Comparison of ENCODE assay signal across 17 cellular contexts in the genomic region with DNA sequence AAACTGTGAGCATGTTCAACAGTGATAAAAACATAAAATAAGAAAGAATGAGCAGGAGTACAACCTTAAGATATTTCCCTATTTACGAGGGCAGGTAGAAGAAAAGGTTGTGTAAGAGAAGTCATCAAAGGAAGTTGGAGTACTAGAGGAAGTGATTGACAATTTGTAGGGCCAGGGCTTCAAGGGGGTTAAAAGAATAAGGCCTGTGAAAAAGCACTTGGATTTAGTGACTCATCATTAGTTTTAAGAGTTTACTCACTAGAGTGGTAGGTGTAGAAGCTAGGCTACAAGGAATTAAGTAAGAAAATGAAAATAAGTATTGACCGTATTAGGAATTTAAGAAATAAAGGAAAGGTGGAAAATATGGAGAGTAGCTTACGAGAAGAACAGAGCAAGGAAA. TPM values are rescaled to one million over a fixed set of nuclear protein-coding genes. Genes with fewer than 3 reads are reported as not detected.
DNase-seq lines count a peak whose midpoint lies in the region; ATAC-seq, FAIRE-seq and TF ChIP-seq lines count a peak whose summit lies in the region.
"Had no signal": no experiment of that assay in that cellular context is flagged by ENCODE, and none has a peak within 500 bp of the region (broad histone marks: within the 10 kb centered on the region; RNA-seq: fewer than 3 reads in every experiment).

No MANE protein-coding gene starts in this region.

- H3K4me2 ChIP-seq in PC-3 (ENCODE audit: low read length), result peak overlapping the region; percentile 16; the same call in 1 of the 2 replicates
- no peak overlapping the region for H3K4me2 ChIP-seq in endothelial cell of umbilical vein (ENCODE audit: insufficient read depth, low read length)

- H3K27ac ChIP-seq in PC-3 (ENCODE audit: low read length) (no peak overlapping the region), endothelial cell of umbilical vein (ENCODE audit: insufficient read depth, low read depth, low read length) (no peak overlapping the region)
- H3K27ac ChIP-seq: dorsolateral prefrontal cortex, ovary, thoracic aorta had no signal

- intact Hi-C loops in activated naive CD4-positive, alpha-beta T cell treated with anti-CD3 and anti-CD28 coated beads for 36 hours (cut with micrococcal nuclease), result no loop called here
- intact Hi-C loops in PC-3 (cut with micrococcal nuclease) (loop anchor here (10.0 kb wide), 1 partner anchor 83 kb away; a partner anchor contains a TSS), endothelial cell of umbilical vein (cut with micrococcal nuclease) (no loop called here)

- BruUV-seq in PC-3 (replicated peaks; lab: Mats Ljungman, UMichigan) (no TSS peak), endothelial cell of umbilical vein (replicated peaks; lab: Mats Ljungman, UMichigan) (no TSS peak)

- dilution Hi-C loops in endothelial cell of umbilical vein (cut with MboI; ENCODE audit: extremely low pct_ligation_motif_present, low sequenced_read_pairs), result no loop called here

- POLR2A ChIA-PET in PC-3 (lab: Charles Lee; ENCODE audit: unreplicated experiment), result no interaction called here
- POLR2A ChIA-PET in endothelial cell of umbilical vein (lab: Charles Lee), result no interaction called here

- peak overlapping the region; percentile 30 for H3K27ac Mint-ChIP-seq in activated naive CD4-positive, alpha-beta T cell treated with anti-CD3 and anti-CD28 coated beads, Interleukin-2, amount 50 U/mL, for 24 hours
- H3K27ac Mint-ChIP-seq in activated naive CD4-positive, alpha-beta T cell treated with anti-CD3 and anti-CD28 coated beads for 36 hours, result no peak overlapping the region
- peak overlapping the region; percentile 9 for H3K27ac Mint-ChIP-seq in stimulated activated memory B cell treated with anti-CD40 and anti-IgM and Interleukin-4, amounts not matched to agents 10 μg/mL and 1 μg/mL and 100 μg/mL, for 72 hours

- FAIRE-seq in endothelial cell of umbilical vein (lab: Jason Lieb, UNC), result no peak
- FAIRE-seq: D721Med had no signal

- H3K79me2 ChIP-seq in PC-3 (ENCODE audit: low read length), result no peaks in the 10 kb centered on the region
- H3K79me2 ChIP-seq in endothelial cell of umbilical vein (ENCODE audit: control insufficient read depth, insufficient read depth, low read length), result no peaks in the 10 kb centered on the region

- H3K4me3 ChIP-seq in PC-3 (ENCODE audit: low read length) (no peak overlapping the region), endothelial cell of umbilical vein (replicated peaks in 1 of 3; ENCODE audit: insufficient read depth in 1 of 3, low read depth in 1 of 3, low read length in 3 of 3) (no peak overlapping the region)
- H3K4me3 ChIP-seq: dorsolateral prefrontal cortex, ovary, thoracic aorta had no signal

- no peaks in the 10 kb centered on the region for H3K27me3 Mint-ChIP-seq in activated naive CD4-positive, alpha-beta T cell treated with anti-CD3 and anti-CD28 coated beads, Interleukin-2, amount 50 U/mL, for 24 hours
- no peaks in the 10 kb centered on the region for H3K27me3 Mint-ChIP-seq in activated naive CD4-positive, alpha-beta T cell treated with anti-CD3 and anti-CD28 coated beads for 36 hours (ENCODE audit: low read depth)
- no peaks in the 10 kb centered on the region for H3K27me3 Mint-ChIP-seq in stimulated activated memory B cell treated with anti-CD40 and anti-IgM and Interleukin-4, amounts not matched to agents 10 μg/mL and 1 μg/mL and 100 μg/mL, for 72 hours

- H3K4me1 ChIP-seq in PC-3 (ENCODE audit: insufficient read depth, low read length) (peaks cover 6% of the 10 kb centered on the region), endothelial cell of umbilical vein (ENCODE audit: control insufficient read depth, extremely low read depth, insufficient read depth, low read length) (no peaks in the 10 kb centered on the region)

- no peaks in the 10 kb centered on the region for H3F3A ChIP-seq in PC-3 (ENCODE audit: low read length, unreplicated experiment)

- H3K4me1 Mint-ChIP-seq in activated naive CD4-positive, alpha-beta T cell treated with anti-CD3 and anti-CD28 coated beads, Interleukin-2, amount 50 U/mL, for 24 hours, result peaks cover 6% of the 10 kb centered on the region
- peaks cover 4% of the 10 kb centered on the region for H3K4me1 Mint-ChIP-seq in activated naive CD4-positive, alpha-beta T cell treated with anti-CD3 and anti-CD28 coated beads for 36 hours (ENCODE audit: low read depth)
- H3K4me1 Mint-ChIP-seq in stimulated activated memory B cell treated with anti-CD40 and anti-IgM and Interleukin-4, amounts not matched to agents 10 μg/mL and 1 μg/mL and 100 μg/mL, for 72 hours, result peaks cover 8% of the 10 kb centered on the region

- ATAC-seq in PC-3, result peak; percentile 99
- no peak for ATAC-seq in stimulated activated memory B cell treated with anti-CD40 and anti-IgM and Interleukin-4, amounts not matched to agents 10 μg/mL and 1 μg/mL and 100 μg/mL, for 72 hours
- no peak for ATAC-seq in HG03159 (IDR thresholded peaks at IDR 0.05; ENCODE audit: unreplicated experiment)

- H3K4me3 Mint-ChIP-seq in activated naive CD4-positive, alpha-beta T cell treated with anti-CD3 and anti-CD28 coated beads, Interleukin-2, amount 50 U/mL, for 24 hours, result no peak overlapping the region
- no peak overlapping the region for H3K4me3 Mint-ChIP-seq in activated naive CD4-positive, alpha-beta T cell treated with anti-CD3 and anti-CD28 coated beads for 36 hours
- H3K4me3 Mint-ChIP-seq in stimulated activated memory B cell treated with anti-CD40 and anti-IgM and Interleukin-4, amounts not matched to agents 10 μg/mL and 1 μg/mL and 100 μg/mL, for 72 hours, result no peak overlapping the region

- peaks cover 16% of the 10 kb centered on the region for H3K36me3 Mint-ChIP-seq in activated naive CD4-positive, alpha-beta T cell treated with anti-CD3 and anti-CD28 coated beads, Interleukin-2, amount 50 U/mL, for 24 hours
- peaks cover 15% of the 10 kb centered on the region for H3K36me3 Mint-ChIP-seq in activated naive CD4-positive, alpha-beta T cell treated with anti-CD3 and anti-CD28 coated beads for 36 hours (ENCODE audit: low read depth)
- H3K36me3 Mint-ChIP-seq in stimulated activated memory B cell treated with anti-CD40 and anti-IgM and Interleukin-4, amounts not matched to agents 10 μg/mL and 1 μg/mL and 100 μg/mL, for 72 hours, result peaks cover 47% of the 10 kb centered on the region

- H3K27me3 ChIP-seq in PC-3 (ENCODE audit: low read length) (no peaks in the 10 kb centered on the region), endothelial cell of umbilical vein (ENCODE audit: control insufficient read depth in 2 of 2, insufficient read depth in 2 of 2, low read length in 2 of 2) (no peaks in the 10 kb centered on the region)
- H3K27me3 ChIP-seq: dorsolateral prefrontal cortex, ovary had no signal

- H3K9me3 Mint-ChIP-seq in activated naive CD4-positive, alpha-beta T cell treated with anti-CD3 and anti-CD28 coated beads, Interleukin-2, amount 50 U/mL, for 24 hours, result no peaks in the 10 kb centered on the region
- no peaks in the 10 kb centered on the region for H3K9me3 Mint-ChIP-seq in activated naive CD4-positive, alpha-beta T cell treated with anti-CD3 and anti-CD28 coated beads for 36 hours
- H3K9me3 Mint-ChIP-seq in stimulated activated memory B cell treated with anti-CD40 and anti-IgM and Interleukin-4, amounts not matched to agents 10 μg/mL and 1 μg/mL and 100 μg/mL, for 72 hours, result no peaks in the 10 kb centered on the region

- H3K9ac ChIP-seq in PC-3 (ENCODE audit: low read length) (no peak overlapping the region), endothelial cell of umbilical vein (replicated peaks; ENCODE audit: extremely low read depth, insufficient read depth, low read length) (no peak overlapping the region)

- no peaks in the 10 kb centered on the region for H3K36me3 ChIP-seq in PC-3 (ENCODE audit: low read depth, low read length)
- peaks cover 0 to 4% of the 10 kb centered on the region in 2 experiments for H3K36me3 ChIP-seq in endothelial cell of umbilical vein (ENCODE audit: control insufficient read depth in 2 of 2, extremely low read depth in 1 of 2, insufficient read depth in 2 of 2, low read length in 2 of 2)
- H3K36me3 ChIP-seq: ovary had no signal

- no peaks in the 10 kb centered on the region for H3K9me3 ChIP-seq in PC-3 (ENCODE audit: low read length)
- H3K9me3 ChIP-seq in endothelial cell of umbilical vein (replicated peaks; ENCODE audit: control insufficient read depth, insufficient read depth, low read length), result no peaks in the 10 kb centered on the region
- H3K9me3 ChIP-seq: ovary, thoracic aorta had no signal

- no peaks in the 10 kb centered on the region for H3K9me1 ChIP-seq in endothelial cell of umbilical vein (replicated peaks; ENCODE audit: control insufficient read depth, extremely low read depth, insufficient read depth, low read length)

- no peaks in the 10 kb centered on the region for H3K9me2 ChIP-seq in PC-3 (replicated peaks; ENCODE audit: low read length)

- TF ChIP-seq POLR2A in endothelial cell of umbilical vein (IDR thresholded peaks at IDR 0.05; ENCODE audit: low read depth, low read length), result no peak

- H4K20me1 ChIP-seq in PC-3 (ENCODE audit: low read length), result no peaks in the 10 kb centered on the region
- H4K20me1 ChIP-seq in endothelial cell of umbilical vein (replicated peaks; ENCODE audit: control insufficient read depth, extremely low read depth, insufficient read depth, low read length), result no peaks in the 10 kb centered on the region

- H2AFZ ChIP-seq in PC-3 (ENCODE audit: low read length) (no peak overlapping the region), endothelial cell of umbilical vein (ENCODE audit: low read depth, low read length) (no peak overlapping the region)

- TF ChIP-seq CTCF in PC-3 (conservative IDR thresholded peaks at IDR 0.05; ENCODE audit: low read depth, low read length) (no peak), endothelial cell of umbilical vein (IDR thresholded peaks at IDR 0.05; ENCODE audit: extremely low read depth in 1 of 2, insufficient read depth in 1 of 2, low read depth in 1 of 2, low read length in 2 of 2) (no peak)

- CTCF ChIA-PET in activated naive CD4-positive, alpha-beta T cell treated with anti-CD3 and anti-CD28 coated beads for 36 hours (lab: Charles Lee), result no interaction called here
- CTCF ChIA-PET in PC-3 (lab: Charles Lee) (no interaction called here), endothelial cell of umbilical vein (lab: Charles Lee) (no interaction called here)

- DNase-seq in activated naive CD4-positive, alpha-beta T cell treated with anti-CD3 and anti-CD28 coated beads for 36 hours, result no peak
- DNase-seq in PC-3, result peak; percentile 66
- DNase-seq in endothelial cell of umbilical vein (ENCODE audit: low read depth, low spot score), result no peak
- no peak for DNase-seq in stimulated activated CD4-positive, alpha-beta T cell treated with anti-CD3 and anti-CD28 coated beads, Interleukin-4, amount 100 ng/mL, for 4 hours
- DNase-seq in NCI-H1105 treated with DMSO at 0.1 percent for 48 hours (lab: John Stamatoyannopoulos, UW), result no peak
- DNase-seq: activated T-cell treated with anti-CD3 and anti-CD28 coated beads, Interleukin-2, amount 50 U/mL, for 1 hour; dorsolateral prefrontal cortex; NCI-H345; OCI-M1; ovary; stimulated activated CD4-positive, alpha-beta T cell treated with anti-CD3 and anti-CD28 coated beads, Interleukin-12 subunit alpha, Interleukin-12 subunit beta, amount 100 ng/mL, for 4 hours; SW 1271 had no signal

RNA-seq across cellular contexts. Expression of a gene that starts 23.6 kb away (rescaled TPM):
- total RNA-seq in activated naive CD4-positive, alpha-beta T cell treated with anti-CD3 and anti-CD28 coated beads for 36 hours, result under 1 TPM; 0.20 to 0.29 TPM
- 1.2 and 2.3 TPM in 2 replicates for total RNA-seq in PC-3 (2014; rRNA removed)
- 1.7 and 2.3 TPM in 2 replicates for total RNA-seq in endothelial cell of umbilical vein
- 1.1 and 1.2 TPM in 2 replicates for polyA plus RNA-seq in endothelial cell of umbilical vein
- polyA plus RNA-seq in endothelial cell of umbilical vein (2011; cell fraction: cytosol; rRNA removed), result 0.87 and 1.0 TPM in 2 replicates
- polyA plus RNA-seq in endothelial cell of umbilical vein (2011; cell fraction: nucleus; rRNA removed), result 7.3 and 8.3 TPM in 2 replicates
- polyA plus RNA-seq in endothelial cell of umbilical vein (2012), result 2.5 and 2.8 TPM in 2 replicates
- 1.9 TPM in 2 replicates for polyA minus RNA-seq in endothelial cell of umbilical vein
- polyA minus RNA-seq in endothelial cell of umbilical vein (2011; cell fraction: cytosol; rRNA and poly(A)+ RNA removed), result not detected
- polyA minus RNA-seq in endothelial cell of umbilical vein (2011; cell fraction: nucleus; rRNA and poly(A)+ RNA removed), result 5.0 and 7.1 TPM in 2 replicates
